Comparison of ENCODE assay signal across 8 cellular contexts in genomic region chr20:62025832-62026563, GRCh38. TPM values are rescaled to one million over a fixed set of nuclear protein-coding genes. Genes with fewer than 3 reads are reported as not detected.
DNase-seq lines count a peak whose midpoint lies in the region; ATAC-seq and TF ChIP-seq lines count a peak whose summit lies in the region.

No MANE protein-coding gene starts in this region.

- ATAC-seq in GM19455 (IDR thresholded peaks at IDR 0.05; ENCODE audit: unreplicated experiment) (no peak), HG02610 (IDR thresholded peaks at IDR 0.05; ENCODE audit: unreplicated experiment) (no peak), GM21737 (IDR thresholded peaks at IDR 0.05; ENCODE audit: unreplicated experiment) (no peak)

- no peaks in the 10 kb centered on the region for H3K9me3 ChIP-seq in SK-N-MC (ENCODE audit: low read depth, low read length)

- no peaks in the 10 kb centered on the region for H3K36me3 Mint-ChIP-seq in osteocyte (ENCODE audit: unreplicated experiment)

- H3K27ac ChIP-seq in SK-N-MC = peak overlapping the region; percentile 74

- TF ChIP-seq CTCF in osteocyte (IDR thresholded peaks at IDR 0.05) = peak; percentile 71

- peak overlapping the region; percentile 65 for H3K4me3 ChIP-seq in SK-N-MC

- no peaks in the 10 kb centered on the region for H3K36me3 ChIP-seq in SK-N-MC (ENCODE audit: insufficient read depth, low read length)

- DNase-seq in CMK (ENCODE audit: low read depth) = peak; percentile 55
- DNase-seq in SK-N-MC (ENCODE audit: low read depth, low spot score) = no peak
- peak; percentile 56 for DNase-seq in fibroblast of gingiva (ENCODE audit: low read depth)
- DNase-seq in osteocyte (ENCODE audit: extremely low spot score, unreplicated experiment) = no peak
- no peak for DNase-seq in HuH-7.5 (ENCODE audit: low spot score)

- H3K9ac ChIP-seq in SK-N-MC (ENCODE audit: insufficient read length) = peak overlapping the region; percentile 66

- no peaks in the 10 kb centered on the region for H3K27me3 Mint-ChIP-seq in osteocyte (ENCODE audit: unreplicated experiment)

- H3K4me3 Mint-ChIP-seq in osteocyte (ENCODE audit: unreplicated experiment) = no peak overlapping the region

- no peaks in the 10 kb centered on the region for H3K9me3 Mint-ChIP-seq in osteocyte (ENCODE audit: unreplicated experiment)

- peaks cover 46% of the 10 kb centered on the region for H3K4me1 Mint-ChIP-seq in osteocyte (ENCODE audit: unreplicated experiment)

- peak overlapping the region; percentile 64 for H3K27ac Mint-ChIP-seq in osteocyte (ENCODE audit: unreplicated experiment)

RNA-seq across cellular contexts. Expression of gene TAF4, which starts 39.7 kb away (rescaled TPM):
- 17.3 and 22.8 TPM in 2 replicates for total RNA-seq in osteocyte

Comparison
In these comparisons a context has a peak if more than half of its experiments do, and no peak if none do; other contexts are left out.
1. DNase-seq: peak in CMK (single experiment) and fibroblast of gingiva (single experiment); none in SK-N-MC (single experiment), osteocyte (single experiment) and HuH-7.5 (single experiment).